9 cellular contexts compared by ENCODE assay signal in the genomic region with DNA sequence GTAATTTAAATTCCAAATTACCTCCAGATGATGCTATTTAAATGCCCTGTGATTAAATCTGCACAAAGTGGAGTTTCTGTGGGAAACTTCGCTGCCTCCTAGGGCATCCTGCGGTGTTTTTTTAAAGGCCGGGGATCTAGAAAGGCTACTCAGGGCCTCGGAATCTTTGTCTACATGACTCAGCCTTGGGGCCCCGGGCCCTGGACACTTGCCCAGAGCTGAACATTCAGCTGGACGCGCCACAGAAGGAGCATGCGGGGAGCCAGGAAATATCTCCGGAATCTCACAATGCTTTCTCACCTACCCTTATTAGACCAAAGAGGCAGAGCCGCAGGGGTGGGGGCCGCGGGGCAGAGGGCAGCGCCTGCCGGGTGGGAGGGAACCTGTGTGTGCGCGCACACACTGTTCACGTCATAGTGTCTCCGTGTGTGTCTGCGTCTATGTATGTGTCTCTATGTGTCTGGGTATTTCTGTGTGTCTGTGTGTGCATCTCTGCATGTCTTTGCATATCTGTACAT.
DNase-seq lines count a peak whose midpoint lies in the region; ATAC-seq, FAIRE-seq and TF ChIP-seq lines count a peak whose summit lies in the region.
"Had no signal": no experiment of that assay in that cellular context is flagged by ENCODE, and none has a peak within 500 bp of the region (broad histone marks: within the 10 kb centered on the region; RNA-seq: fewer than 3 reads in every experiment).

No MANE protein-coding gene starts in this region.

- CTCF ChIA-PET in CD8-positive, alpha-beta T cell (lab: Charles Lee), result no interaction called here

- H3K4me1 ChIP-seq in testis, result no peaks in the 10 kb centered on the region
- H3K4me1 ChIP-seq in CD8-positive, alpha-beta T cell (ENCODE audit: insufficient read depth, low read length), result no peaks in the 10 kb centered on the region

- intact Hi-C loops in testis (cut with DNase I; ENCODE audit: low total_unique reads), result no loop called here
- intact Hi-C loops in CD8-positive, alpha-beta T cell (cut with DNase I, micrococcal nuclease), result no loop called here

- H3K27me3 Mint-ChIP-seq in CD8-positive, alpha-beta T cell (ENCODE audit: low read depth), result peaks cover 20% of the 10 kb centered on the region

- 32 to 56% methylated on average over 16 to 19 of the region's 19 CpGs for WGBS in testis, 2 donors

- H3K4me3 ChIP-seq in bronchial epithelial cell (ENCODE audit: low read depth, low read length) (peak overlapping the region; percentile 11), testis (no peak overlapping the region)
- H3K4me3 ChIP-seq in CD8-positive, alpha-beta T cell (ENCODE audit: low read depth, low read length), result no peak overlapping the region

- FAIRE-seq in HTR-8/SVneo (lab: Jason Lieb, UNC) (peak; percentile 13), bronchial epithelial cell (lab: Jason Lieb, UNC) (no peak)

- H3K36me3 Mint-ChIP-seq in CD8-positive, alpha-beta T cell, result no peaks in the 10 kb centered on the region

- no peaks in the 10 kb centered on the region for H3K27me3 ChIP-seq in bronchial epithelial cell (ENCODE audit: control insufficient read depth, insufficient read depth, low read length)
- H3K27me3 ChIP-seq in testis, result no peaks in the 10 kb centered on the region
- no peaks in the 10 kb centered on the region for H3K27me3 ChIP-seq in CD8-positive, alpha-beta T cell (ENCODE audit: insufficient read depth, low read length)

- DNase-seq in HTR-8/SVneo (ENCODE audit: insufficient read length, low spot score) (peak; percentile 90), bronchial epithelial cell (ENCODE audit: low read depth) (peak; percentile 97), left kidney (ENCODE audit: low read depth, low spot score) (peak; percentile 66), testis (peak; percentile 79), NCI-H345 (lab: John Stamatoyannopoulos, UW) (no peak)
- DNase-seq in activated CD4-positive, alpha-beta T cell treated with anti-CD3 and anti-CD28 coated beads, Interleukin-2, amount 50 U/mL, for 1 hour, result no peak
- DNase-seq in CD8-positive, alpha-beta T cell, result no peak

- no peaks in the 10 kb centered on the region for H3K4me1 Mint-ChIP-seq in CD8-positive, alpha-beta T cell (ENCODE audit: low read depth)

- TF ChIP-seq CTCF in bronchial epithelial cell (IDR thresholded peaks at IDR 0.05; ENCODE audit: insufficient read depth, low read length, severe bottlenecking) (no peak), testis (IDR thresholded peaks at IDR 0.05) (no peak)
- no peak for TF ChIP-seq CTCF in CD8-positive, alpha-beta T cell (IDR thresholded peaks at IDR 0.05)

- POLR2A ChIA-PET in CD8-positive, alpha-beta T cell (lab: Charles Lee), result no interaction called here

- H3K4me3 Mint-ChIP-seq in CD8-positive, alpha-beta T cell, result no peak overlapping the region
- H3K4me3 Mint-ChIP-seq: dendritic cell treated with granulocyte-macrophage colony-stimulating factor and Interleukin-4, amounts not matched to agents 40 ng/mL and 50 ng/mL, for 4 days had no signal

- H3K36me3 ChIP-seq in bronchial epithelial cell (ENCODE audit: control insufficient read depth, insufficient read depth, low read length), result no peaks in the 10 kb centered on the region
- H3K36me3 ChIP-seq in testis (ENCODE audit: low read depth, missing control alignments), result no peaks in the 10 kb centered on the region
- no peaks in the 10 kb centered on the region for H3K36me3 ChIP-seq in CD8-positive, alpha-beta T cell (ENCODE audit: insufficient read depth, low read length)

- no peak for TF ChIP-seq POLR2A in testis (IDR thresholded peaks at IDR 0.05)

- no peak overlapping the region for H3K27ac ChIP-seq in testis
- no peak overlapping the region for H3K27ac ChIP-seq in CD8-positive, alpha-beta T cell (ENCODE audit: low read depth, low read length)

- no peak overlapping the region for H3K27ac Mint-ChIP-seq in CD8-positive, alpha-beta T cell
- H3K27ac Mint-ChIP-seq: dendritic cell treated with granulocyte-macrophage colony-stimulating factor and Interleukin-4, amounts not matched to agents 40 ng/mL and 50 ng/mL, for 4 days had no signal

- ATAC-seq in CD8-positive, alpha-beta T cell, result no peak
- ATAC-seq in GM19328 (IDR thresholded peaks at IDR 0.05; ENCODE audit: unreplicated experiment), result no peak

- H3K9me3 ChIP-seq in testis, result no peaks in the 10 kb centered on the region
- H3K9me3 ChIP-seq in CD8-positive, alpha-beta T cell (ENCODE audit: low read length), result no peaks in the 10 kb centered on the region

- no peaks in the 10 kb centered on the region for H3K9me3 Mint-ChIP-seq in CD8-positive, alpha-beta T cell
- H3K9me3 Mint-ChIP-seq: dendritic cell treated with granulocyte-macrophage colony-stimulating factor and Interleukin-4, amounts not matched to agents 40 ng/mL and 50 ng/mL, for 4 days had no signal

Comparison
In these comparisons a context has a peak if more than half of its experiments do, and no peak if none do; other contexts are left out.
1. DNase-seq: peak in HTR-8/SVneo (single experiment), bronchial epithelial cell (single experiment), left kidney (single experiment) and testis (single experiment); none in NCI-H345 (single experiment), activated CD4-positive, alpha-beta T cell treated with anti-CD3 and anti-CD28 coated beads, Interleukin-2, amount 50 U/mL, for 1 hour (single experiment) and CD8-positive, alpha-beta T cell (0 of 7).